9 cellular contexts compared by ENCODE assay signal in genomic region chr14:89367449-89368120, GRCh38. TPM values are rescaled to one million over a fixed set of nuclear protein-coding genes. Genes with fewer than 3 reads are reported as not detected.
DNase-seq lines count a peak whose midpoint lies in the region; ATAC-seq and TF ChIP-seq lines count a peak whose summit lies in the region.
"Had no signal": no experiment of that assay in that cellular context is flagged by ENCODE, and none has a peak within 500 bp of the region (broad histone marks: within the 10 kb centered on the region; RNA-seq: fewer than 3 reads in every experiment).

No MANE protein-coding gene starts in this region.

- TF ChIP-seq CTCF in IMR-90 (conservative IDR thresholded peaks at IDR 0.05; ENCODE audit: low read depth, low read length) (no peak), body of pancreas (IDR thresholded peaks at IDR 0.05) (no peak)

- no peak overlapping the region for H3K23ac ChIP-seq in IMR-90 (ENCODE audit: low read depth, low read length)

- H3K9me3 Mint-ChIP-seq in stimulated activated memory B cell treated with anti-CD40 and anti-IgM and Interleukin-4, amounts not matched to agents 10 μg/mL and 1 μg/mL and 100 μg/mL, for 72 hours = no peaks in the 10 kb centered on the region

- H4K5ac ChIP-seq in IMR-90 (ENCODE audit: low read depth, low read length) = no peak overlapping the region

- no peak overlapping the region for H3K56ac ChIP-seq in IMR-90 (ENCODE audit: extremely low read depth, insufficient read depth, low read length)

- TF ChIP-seq POLR2A in IMR-90 (IDR thresholded peaks at IDR 0.05; ENCODE audit: low read depth, low read length) = no peak
- TF ChIP-seq POLR2A in body of pancreas (IDR thresholded peaks at IDR 0.05) = no peak

- no peak overlapping the region for H3K9ac ChIP-seq in IMR-90 (ENCODE audit: low read depth, low read length)

- BruUV-seq in IMR-90 (replicated peaks; lab: Mats Ljungman, UMichigan) = no TSS peak

- peaks cover 26% of the 10 kb centered on the region for H3K9me1 ChIP-seq in IMR-90 (ENCODE audit: insufficient read depth, low read length)

- H3K4me3 ChIP-seq in IMR-90 (ENCODE audit: insufficient read depth, low read depth, low read length) (no peak overlapping the region), body of pancreas (no peak overlapping the region)
- H3K4me3 ChIP-seq: ovary had no signal

- no peak overlapping the region for H2AK5ac ChIP-seq in IMR-90 (ENCODE audit: low read depth, low read length)

- no peaks in the 10 kb centered on the region for H3K27me3 Mint-ChIP-seq in stimulated activated memory B cell treated with anti-CD40 and anti-IgM and Interleukin-4, amounts not matched to agents 10 μg/mL and 1 μg/mL and 100 μg/mL, for 72 hours

- intact Hi-C loops in IMR-90 (cut with micrococcal nuclease) = no loop called here
- intact Hi-C loops in body of pancreas (cut with DNase I) = no loop called here
- intact Hi-C loops in left colon (cut with DNase I, micrococcal nuclease) = no loop called here

- H2AK9ac ChIP-seq in IMR-90 (replicated peaks; ENCODE audit: low read depth, low read length, poor library complexity) = no peak overlapping the region

- peak overlapping the region; percentile 94 for H3K27ac Mint-ChIP-seq in stimulated activated memory B cell treated with anti-CD40 and anti-IgM and Interleukin-4, amounts not matched to agents 10 μg/mL and 1 μg/mL and 100 μg/mL, for 72 hours

- H3K27me3 ChIP-seq in IMR-90 (ENCODE audit: control insufficient read depth, insufficient read depth, low read length) (no peaks in the 10 kb centered on the region), body of pancreas (no peaks in the 10 kb centered on the region)
- H3K27me3 ChIP-seq: ovary had no signal

- peaks cover 16% of the 10 kb centered on the region for H3K36me3 Mint-ChIP-seq in stimulated activated memory B cell treated with anti-CD40 and anti-IgM and Interleukin-4, amounts not matched to agents 10 μg/mL and 1 μg/mL and 100 μg/mL, for 72 hours

- CTCF ChIA-PET in IMR-90 (lab: Yijun Ruan, JAX) = no interaction called here

- WGBS in IMR-90 (ENCODE audit: extremely low coverage in 2 of 2, insufficient read length in 1 of 2), 2 experiments = 90% methylated on average over 5 of the region's 18 CpGs; no CpG with 5 or more reads in 1 of the 2 experiments
- 32 to 43% methylated on average over 18 of the region's 18 CpGs for WGBS in body of pancreas, 2 donors

- DNase-seq in IMR-90 (no peak), body of pancreas (peak in 1 of 4 donors; percentile 41), left colon (no peak), NCI-H146 (lab: John Stamatoyannopoulos, UW) (no peak)
- DNase-seq in effector CD4-positive, alpha-beta T cell = no peak
- DNase-seq: NCI-H1048 had no signal

- H3K4ac ChIP-seq in IMR-90 (ENCODE audit: low read depth, low read length) = 0 out of 2 replicates have a peak overlapping the region, but pooled peaks have one; percentile 7

- H3K4me2 ChIP-seq in IMR-90 (ENCODE audit: low read depth, low read length) = no peak overlapping the region

- H3K4me1 ChIP-seq in IMR-90 (ENCODE audit: control insufficient read depth, insufficient read depth, low read length) (peaks cover 18% of the 10 kb centered on the region), body of pancreas (peaks cover 83% of the 10 kb centered on the region)

- H3K4me1 Mint-ChIP-seq in stimulated activated memory B cell treated with anti-CD40 and anti-IgM and Interleukin-4, amounts not matched to agents 10 μg/mL and 1 μg/mL and 100 μg/mL, for 72 hours = peaks cover 84% of the 10 kb centered on the region

- dilution Hi-C loops in IMR-90 (cut with HindIII; ENCODE audit: low sequenced_read_pairs, unreplicated experiment) = no loop called here

- no peaks in the 10 kb centered on the region for H3K36me3 ChIP-seq in IMR-90 (ENCODE audit: control insufficient read depth, insufficient read depth, low read length)
- H3K36me3 ChIP-seq in body of pancreas (replicated peaks in 1 of 2; ENCODE audit: insufficient read depth in 1 of 2, low read depth in 2 of 2) = no peaks in the 10 kb centered on the region
- H3K36me3 ChIP-seq: ovary had no signal

- H3K9me3 ChIP-seq in IMR-90 (ENCODE audit: control insufficient read depth, insufficient read depth, low read length) (no peaks in the 10 kb centered on the region), body of pancreas (no peaks in the 10 kb centered on the region)
- H3K9me3 ChIP-seq: ovary had no signal

- H3K27ac ChIP-seq in IMR-90 (ENCODE audit: insufficient read depth, low read length) = no peak overlapping the region
- peak overlapping the region in 3 of 4 donors; percentile 45 to 68 (median 68) for H3K27ac ChIP-seq in body of pancreas
- H3K27ac ChIP-seq: ovary had no signal

- no peak overlapping the region for H4K8ac ChIP-seq in IMR-90 (ENCODE audit: low read depth in 2 of 2, low read length in 2 of 2)

- H2BK20ac ChIP-seq in IMR-90 (ENCODE audit: low read depth, low read length) = no peak overlapping the region

- no peak for ATAC-seq in IMR-90 (ENCODE audit: low read depth)
- peak; percentile 28 for ATAC-seq in body of pancreas
- peak; percentile 3 for ATAC-seq in left colon
- ATAC-seq in stimulated activated memory B cell treated with anti-CD40 and anti-IgM and Interleukin-4, amounts not matched to agents 10 μg/mL and 1 μg/mL and 100 μg/mL, for 72 hours = no peak
- no peak for ATAC-seq in GM19452 (IDR thresholded peaks at IDR 0.05; ENCODE audit: unreplicated experiment)

- H3K18ac ChIP-seq in IMR-90 (ENCODE audit: low read depth, low read length) = no peak overlapping the region

- H2BK5ac ChIP-seq in IMR-90 (ENCODE audit: low read depth, low read length, poor library complexity, severe bottlenecking) = no peak overlapping the region

- H2AFZ ChIP-seq in IMR-90 (replicated peaks; ENCODE audit: low read length, poor library complexity) = no peak overlapping the region

- H4K91ac ChIP-seq in IMR-90 (ENCODE audit: insufficient read depth, low read depth, low read length) = no peak overlapping the region

- H2BK15ac ChIP-seq in IMR-90 (ENCODE audit: low read depth, low read length) = no peak overlapping the region

- POLR2A ChIA-PET in IMR-90 (lab: Charles Lee; ENCODE audit: unreplicated experiment) = no interaction called here

- in situ Hi-C loops in IMR-90 (cut with MboI; ENCODE audit: low sequenced_read_pairs) = no loop called here

- no peak overlapping the region for H3K14ac ChIP-seq in IMR-90 (replicated peaks; ENCODE audit: low read depth, low read length)

- TF ChIP-seq RAD21 in IMR-90 (IDR thresholded peaks at IDR 0.05; ENCODE audit: low read length) = no peak

- no peak overlapping the region for H3K4me3 Mint-ChIP-seq in stimulated activated memory B cell treated with anti-CD40 and anti-IgM and Interleukin-4, amounts not matched to agents 10 μg/mL and 1 μg/mL and 100 μg/mL, for 72 hours

- H4K20me1 ChIP-seq in IMR-90 (ENCODE audit: insufficient read depth, low read length) = peaks cover 49% of the 10 kb centered on the region

- H3K79me1 ChIP-seq in IMR-90 (ENCODE audit: low read depth in 1 of 2, low read length in 2 of 2) = peaks cover 59 to 79% of the 10 kb centered on the region in 2 experiments

- H2BK120ac ChIP-seq in IMR-90 (ENCODE audit: low read depth, low read length) = no peak overlapping the region

TF ChIP-seq in IMR-90, 13 proteins besides CTCF, POLR2A, EP300 and RAD21:
- TF ChIP-seq SMC3 (IDR thresholded peaks at IDR 0.05; ENCODE audit: low read depth, low read length) (no peak), BHLHE40 (IDR thresholded peaks at IDR 0.05; ENCODE audit: low read depth, low read length) (no peak), MAZ (IDR thresholded peaks at IDR 0.05; ENCODE audit: borderline replicate concordance, low read depth, low read length) (no peak), MXI1 (IDR thresholded peaks at IDR 0.05; ENCODE audit: borderline replicate concordance, low read depth, low read length) (no peak), RCOR1 (IDR thresholded peaks at IDR 0.05; ENCODE audit: insufficient replicate concordance, low read length) (no peak), ELK1 (IDR thresholded peaks at IDR 0.05; ENCODE audit: borderline replicate concordance, low read depth, low read length) (no peak), CEBPB (IDR thresholded peaks at IDR 0.05; ENCODE audit: low read depth, low read length) (no peak), MAFK (IDR thresholded peaks at IDR 0.05; ENCODE audit: low read depth, low read length) (no peak), USF2 (IDR thresholded peaks at IDR 0.05; ENCODE audit: low read depth, low read length) (no peak), FOS (IDR thresholded peaks at IDR 0.05; ENCODE audit: low read depth, low read length) (no peak), NFE2L2 (IDR thresholded peaks at IDR 0.05; ENCODE audit: low read depth, low read length) (no peak)
TF ChIP-seq in IMR-90: peak in this region for 0.

RNA-seq across cellular contexts. Expression of gene FOXN3, which starts 49.4 kb away (rescaled TPM):
- total RNA-seq in IMR-90 (2012; rRNA removed) = 32.5 and 33.7 TPM in 2 replicates
- polyA plus RNA-seq in IMR-90 (2012; rRNA removed) = 22.6 and 23.5 TPM in 2 replicates
- 13.7 and 16.8 TPM in 2 replicates for polyA plus RNA-seq in IMR-90 (2012; cell fraction: cytosol; rRNA removed)
- 13.3 and 17.3 TPM in 2 replicates for polyA plus RNA-seq in IMR-90 (2012; cell fraction: nucleus; rRNA removed; ENCODE audit: low replicate concordance)
- 10 to 100 TPM; 42.3 to 61.6 TPM for total RNA-seq in body of pancreas
- total RNA-seq in left colon = 10 to 100 TPM; 77.0 to 78.3 TPM

Comparison
In these comparisons a context has a peak if more than half of its experiments do, and no peak if none do; other contexts are left out.
1. ATAC-seq: peak in body of pancreas (single experiment) and left colon (single experiment); none in IMR-90 (single experiment), stimulated activated memory B cell treated with anti-CD40 and anti-IgM and Interleukin-4, amounts not matched to agents 10 μg/mL and 1 μg/mL and 100 μg/mL, for 72 hours (single experiment) and GM19452 (single experiment).